In the genomic region with DNA sequence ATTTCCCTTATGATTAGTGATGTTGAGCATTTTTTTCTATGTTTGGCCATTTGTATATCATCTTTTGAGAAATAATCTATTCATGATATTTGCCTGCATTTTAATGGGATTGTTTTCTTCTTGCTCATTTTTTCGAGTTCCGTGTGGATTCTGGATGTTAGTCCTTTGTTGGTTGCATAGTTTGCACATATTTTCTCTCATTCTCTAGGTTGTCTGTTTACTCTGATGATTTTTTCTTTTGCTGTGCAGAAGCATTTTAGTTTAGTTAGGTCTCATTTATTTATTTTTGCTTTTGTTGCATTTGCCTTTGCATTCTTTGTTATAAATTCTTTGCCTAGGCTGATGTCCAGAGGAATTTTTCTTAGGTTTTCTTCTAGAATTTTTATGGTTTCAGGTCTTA, we compare ENCODE assay signal across 28 cellular contexts.
"Had no signal": no experiment of that assay in that cellular context is flagged by ENCODE, and none has a peak within 500 bp of the region (broad histone marks: within the 10 kb centered on the region; RNA-seq: fewer than 3 reads in every experiment).

No MANE protein-coding gene starts in this region.

- ATAC-seq: effector memory CD8-positive, alpha-beta T cell; esophagus mucosa; gastrocnemius medialis; heart right ventricle; left cardiac atrium; left lung; left ventricle myocardium superior; lower lobe of right lung; mucosa of descending colon had no signal

- H3K36me3 ChIP-seq: colonic mucosa, gastrocnemius medialis had no signal

- H3K27me3 Mint-ChIP-seq: dendritic cell treated with granulocyte-macrophage colony-stimulating factor and Interleukin-4, amounts not matched to agents 40 ng/mL and 50 ng/mL, for 4 days; effector memory CD8-positive, alpha-beta T cell; memory B cell; naive B cell had no signal

- H3K27ac Mint-ChIP-seq: dendritic cell treated with granulocyte-macrophage colony-stimulating factor and Interleukin-4, amounts not matched to agents 40 ng/mL and 50 ng/mL, for 4 days; effector memory CD8-positive, alpha-beta T cell; endodermal cell; memory B cell had no signal

- H3K4me1 Mint-ChIP-seq: endodermal cell, naive B cell had no signal

- H3K27me3 ChIP-seq: colonic mucosa, esophagus squamous epithelium, gastrocnemius medialis, heart right ventricle, left lung had no signal

- H3K4me3 Mint-ChIP-seq: dendritic cell treated with granulocyte-macrophage colony-stimulating factor and Interleukin-4, amounts not matched to agents 40 ng/mL and 50 ng/mL, for 4 days; effector memory CD8-positive, alpha-beta T cell; endodermal cell; memory B cell; naive B cell had no signal

- H3K4me1 ChIP-seq: colonic mucosa, gastrocnemius medialis, heart right ventricle, left lung, lower lobe of right lung had no signal

- H3K27ac ChIP-seq: colonic mucosa, epithelial cell of prostate, esophagus squamous epithelium, gastrocnemius medialis, heart right ventricle, left lung, lower lobe of right lung had no signal

- FAIRE-seq: endometrium, islet of Langerhans, keratinocyte had no signal

- H3K9me3 ChIP-seq: colonic mucosa, gastrocnemius medialis, mucosa of descending colon had no signal

- DNase-seq: colonic mucosa; cortex of kidney; effector CD8-positive, alpha-beta T cell; effector memory CD8-positive, alpha-beta T cell; endodermal cell; erythroblast; esophagus squamous epithelium; foreskin fibroblast; foreskin melanocyte; gastrocnemius medialis; glutamatergic neuron; head of caudate nucleus; heart right ventricle; hippocampal formation; left cardiac atrium; left lung; left ventricle myocardium superior; lower lobe of right lung; mesendoderm; mucosa of descending colon; naive B cell had no signal

- H3K4me3 ChIP-seq: colonic mucosa, esophagus squamous epithelium, gastrocnemius medialis, heart right ventricle, left lung, lower lobe of right lung, mucosa of descending colon had no signal
